ENCODE assay signal across 8 cellular contexts in the genomic region with DNA sequence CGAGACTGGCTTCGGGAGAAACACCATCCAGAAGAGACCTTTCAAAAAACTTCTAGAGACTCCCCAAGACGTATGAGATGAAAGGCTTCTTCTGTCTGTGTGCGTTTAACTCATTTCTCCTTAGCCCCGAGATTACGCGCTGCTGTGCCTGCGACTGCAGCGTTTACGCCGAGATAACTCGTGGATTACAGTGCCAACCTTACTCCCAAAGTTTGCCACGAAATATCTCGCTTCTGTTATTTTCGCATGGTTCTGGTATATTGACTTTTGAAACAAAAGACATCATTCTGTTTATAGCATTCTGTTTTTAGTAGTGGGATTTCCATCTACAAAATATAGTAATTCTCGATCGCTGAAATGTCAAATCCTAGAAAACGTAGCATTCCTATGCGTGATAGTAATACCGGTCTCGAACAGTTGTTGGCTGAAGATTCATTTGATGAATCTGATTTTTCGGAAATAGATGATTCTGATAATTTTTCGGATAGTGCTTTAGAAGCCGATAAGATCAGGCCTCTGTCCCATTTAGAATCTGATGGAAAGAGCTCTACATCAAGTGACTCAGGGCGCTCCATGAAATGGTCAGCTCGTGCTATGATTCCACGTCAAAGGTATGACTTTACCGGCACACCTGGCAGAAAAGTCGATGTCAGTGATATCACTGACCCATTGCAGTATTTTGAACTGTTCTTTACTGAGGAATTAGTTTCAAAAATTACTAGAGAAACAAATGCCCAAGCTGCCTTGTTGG. TPM values are rescaled to one million over a fixed set of nuclear protein-coding genes. Genes with fewer than 3 reads are reported as not detected.
DNase-seq lines count a peak whose midpoint lies in the region; ATAC-seq and TF ChIP-seq lines count a peak whose summit lies in the region.

No MANE protein-coding gene starts in this region.

- intact Hi-C loops in esophagus muscularis mucosa (cut with DNase I): loop anchor here (5.0 to 10.0 kb wide), 2 partner anchors 110 to 232 kb away; a partner anchor contains a TSS

- whole genome bisulfite sequencing in esophagus muscularis mucosa: 23% methylated on average over 29 of the region's 29 CpGs

- H2AFZ ChIP-seq in OCI-LY1 (ENCODE audit: low read length): peak overlapping the region; percentile 67; the same call in 1 of the 2 replicates

- H3K27ac ChIP-seq in OCI-LY1 (ENCODE audit: low read depth, low read length, poor library complexity, severe bottlenecking) (peak overlapping the region; percentile 18), esophagus muscularis mucosa (replicated peaks in 1 of 4) (peak overlapping the region; percentile 83 to 88 (median 86))

- H3F3A ChIP-seq in OCI-LY1 (ENCODE audit: insufficient read depth, low read length): no peaks in the 10 kb centered on the region

- H4K20me1 ChIP-seq in OCI-LY1 (ENCODE audit: insufficient read depth, low read length): no peaks in the 10 kb centered on the region

- TF ChIP-seq EP300 in esophagus muscularis mucosa (IDR thresholded peaks at IDR 0.05): no peak

- peaks cover 36% of the 10 kb centered on the region for H3K79me2 ChIP-seq in OCI-LY1 (ENCODE audit: insufficient read depth, low read length)

- no peak for TF ChIP-seq CTCF in GM12864 (IDR thresholded peaks at IDR 0.05; ENCODE audit: low read depth, low read length, missing control alignments)
- TF ChIP-seq CTCF in OCI-LY1 (IDR thresholded peaks at IDR 0.05; ENCODE audit: low read length): no peak
- no peak for TF ChIP-seq CTCF in esophagus muscularis mucosa (IDR thresholded peaks at IDR 0.05)
- TF ChIP-seq CTCF in omental fat pad (IDR thresholded peaks at IDR 0.05): no peak

- peak overlapping the region; percentile 91 for H3K4me3 ChIP-seq in GM12864 (ENCODE audit: low read depth, low read length)
- peak overlapping the region; percentile 97 for H3K4me3 ChIP-seq in OCI-LY1 (ENCODE audit: low read depth, low read length, poor library complexity, severe bottlenecking)
- peak overlapping the region; percentile 72 to 95 (median 85) for H3K4me3 ChIP-seq in esophagus muscularis mucosa

- H3K9me2 ChIP-seq in OCI-LY1 (ENCODE audit: low read depth, low read length): no peaks in the 10 kb centered on the region

- H3K36me3 ChIP-seq in OCI-LY1 (ENCODE audit: insufficient read depth, low read length) (peaks cover 15% of the 10 kb centered on the region), esophagus muscularis mucosa (no peaks in the 10 kb centered on the region)

- DNase-seq in GM12864 (ENCODE audit: low read depth) (no peak), esophagus muscularis mucosa (ENCODE audit: extremely low spot score) (no peak), omental fat pad (ENCODE audit: low spot score) (no peak), activated gamma-delta T cell treated with Interleukin-2 at 50 U/mL for 16 hours (no peak), A172 (ENCODE audit: low spot score) (no peak)

- ATAC-seq in omental fat pad (ENCODE audit: low FRiP score): peak; percentile 43
- no peak for ATAC-seq in GM21825 (IDR thresholded peaks at IDR 0.05; ENCODE audit: unreplicated experiment)
- no peak for ATAC-seq in HG03342 (IDR thresholded peaks at IDR 0.05; ENCODE audit: unreplicated experiment)

- H3K9me3 ChIP-seq in OCI-LY1 (ENCODE audit: low read length) (peaks cover 15% of the 10 kb centered on the region), esophagus muscularis mucosa (no peaks in the 10 kb centered on the region)

- H3K4me2 ChIP-seq in OCI-LY1 (ENCODE audit: low read length): peak overlapping the region; percentile 89

- peak overlapping the region; percentile 73 for H3K9ac ChIP-seq in OCI-LY1 (ENCODE audit: low read length)

- no peak for TF ChIP-seq POLR2A in esophagus muscularis mucosa (IDR thresholded peaks at IDR 0.05; ENCODE audit: low read depth)

- H3K4me1 ChIP-seq in OCI-LY1 (ENCODE audit: insufficient read depth, low read length, severe bottlenecking) (peaks cover 24% of the 10 kb centered on the region), esophagus muscularis mucosa (peaks cover 21 to 38% (median 32%) of the 10 kb centered on the region in 4 donors)

- H3K27me3 ChIP-seq in OCI-LY1 (ENCODE audit: insufficient read depth, low read length) (no peaks in the 10 kb centered on the region), esophagus muscularis mucosa (no peaks in the 10 kb centered on the region)

RNA-seq across cellular contexts. Expression of a gene that starts 0.5 kb away (rescaled TPM):
- total RNA-seq in esophagus muscularis mucosa: 1 to 10 TPM in 3 of 4 donors, under 1 TPM in 1; 0.66 to 1.7 (median 1.2) TPM
- 1 to 10 TPM in 2 of 4 donors, under 1 TPM in 2; 0.84 to 1.3 (median 0.98) TPM for total RNA-seq in omental fat pad
- total RNA-seq in A172 (2014; rRNA removed; shearing (Covaris generic)): 1.3 and 1.6 TPM in 2 replicates

RNA-seq across cellular contexts. Expression of a gene that starts 0.7 kb away (rescaled TPM):
- total RNA-seq in esophagus muscularis mucosa (10 to 100 TPM; 38.6 to 47.1 (median 42.4) TPM), omental fat pad (10 to 100 TPM; 33.0 to 47.8 (median 36.8) TPM)
- total RNA-seq in A172 (2014; rRNA removed; shearing (Covaris generic)): 32.3 and 40.0 TPM in 2 replicates
